Comparison of ENCODE assay signal across 2 cellular contexts in genomic region chr9:74853024-74853423, GRCh38. TPM values are rescaled to one million over a fixed set of nuclear protein-coding genes. Genes with fewer than 3 reads are reported as not detected.
"Had no signal": no experiment of that assay in that cellular context is flagged by ENCODE, and none has a peak within 500 bp of the region (broad histone marks: within the 10 kb centered on the region; RNA-seq: fewer than 3 reads in every experiment).

No MANE protein-coding gene starts in this region.

RNA-seq across cellular contexts. Expression of gene TRPM6, which starts 34.7 kb away (rescaled TPM):
- total RNA-seq: GM23248, HFFc6 had no signal
- polyA plus RNA-seq: GM23248 had no signal
